In genomic region chr4:79472693-79473552, GRCh38 we compare ENCODE assay signal across 1 cellular context.
TF ChIP-seq lines count a peak whose summit lies in the region.

No MANE protein-coding gene starts in this region.

TF ChIP-seq in HEK293, 187 proteins besides CTCF, POLR2A, EP300 and RAD21 (continued from another document):
- TF ChIP-seq ATF2 (tag by site-specific recombination; IDR thresholded peaks at IDR 0.05; ENCODE audit: low read depth) (peak; percentile 66), ZSCAN23 (tag by site-specific recombination; IDR thresholded peaks at IDR 0.05) (no peak), ZNF521 (tag by site-specific recombination; IDR thresholded peaks at IDR 0.05) (no peak), ZNF24 (tag by site-specific recombination; IDR thresholded peaks at IDR 0.05) (peak; percentile 78), ZNF169 (tag by site-specific recombination; IDR thresholded peaks at IDR 0.05) (no peak), BCL11A (tag by site-specific recombination; IDR thresholded peaks at IDR 0.05; ENCODE audit: low read depth) (0 out of 2 replicates have a peak, but pooled peaks have one; percentile 31), ZNF629 (tag by site-specific recombination; IDR thresholded peaks at IDR 0.05) (peak; percentile 47; the same call in 1 of the 2 replicates), ZNF132 (tag by site-specific recombination; IDR thresholded peaks at IDR 0.05; ENCODE audit: borderline replicate concordance) (no peak)
